ENCODE assay signal across 19 cellular contexts in the genomic region with DNA sequence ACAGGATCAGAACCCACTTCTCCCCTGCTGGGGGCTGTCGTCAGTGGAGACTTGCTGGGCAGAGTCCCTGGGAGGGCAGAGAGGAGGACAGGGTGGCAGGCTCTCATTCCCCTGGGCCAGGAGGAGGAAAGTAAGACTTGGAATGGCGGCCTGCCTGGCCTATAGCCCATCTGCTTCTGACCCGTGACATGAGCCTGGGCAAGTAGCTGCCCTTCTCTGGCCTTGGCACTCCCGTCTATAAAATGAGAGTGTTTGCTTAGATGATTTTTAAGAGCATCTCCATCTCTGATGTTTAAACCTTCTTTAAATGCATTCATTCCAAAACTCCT.
"Had no signal": no experiment of that assay in that cellular context is flagged by ENCODE, and none has a peak within 500 bp of the region (broad histone marks: within the 10 kb centered on the region; RNA-seq: fewer than 3 reads in every experiment).

No MANE protein-coding gene starts in this region.

- DNase-seq: Karpas-422, KG1, MM.1S, NCI-H1092 treated with DMSO at 0.1 percent for 48 hours, NCI-H1436, NCI-H187, NCI-H2029, NCI-H2081 treated with DMSO at 0.1 percent for 48 hours, NCI-H2171, NCI-H226, NCI-H446, NCI-H510A, NCI-H524 treated with DMSO at 0.1 percent for 48 hours, NCI-H69, NCI-H774, Right ventricle myocardium superior, RPMI8226, SIG-M5 had no signal

- ATAC-seq: SK-N-SH treated with all-trans-retinoic acid at 6 μM for 48 hours had no signal
